Comparison of ENCODE assay signal across 26 cellular contexts in genomic region chr2:234629596-234629995, GRCh38.
"Had no signal": no experiment of that assay in that cellular context is flagged by ENCODE, and none has a peak within 500 bp of the region (broad histone marks: within the 10 kb centered on the region; RNA-seq: fewer than 3 reads in every experiment).

No MANE protein-coding gene starts in this region.

- H3K79me2 ChIP-seq: hepatocyte had no signal

- H3K4me3 ChIP-seq: dorsolateral prefrontal cortex, gastroesophageal sphincter, heart left ventricle, hepatocyte, left lung, pancreas, right lobe of liver, suprapubic skin, transverse colon, upper lobe of right lung, uterus had no signal

- H3K4me1 ChIP-seq: foreskin keratinocyte, pancreas, right lobe of liver, uterus had no signal

- H3K27ac ChIP-seq: dorsolateral prefrontal cortex, foreskin keratinocyte, gastroesophageal sphincter, heart left ventricle, hepatocyte, left lung, pancreas, right lobe of liver, suprapubic skin, transverse colon, upper lobe of right lung, uterus had no signal

- H3K36me3 ChIP-seq: gastroesophageal sphincter, heart left ventricle, left lung, pancreas, right lobe of liver, suprapubic skin, transverse colon, upper lobe of right lung, uterus had no signal

- ATAC-seq: foreskin keratinocyte; gastroesophageal sphincter; heart left ventricle; left lung; naive thymus-derived CD8-positive, alpha-beta T cell; pancreas; right lobe of liver; stimulated activated naive CD8-positive, alpha-beta T cell treated with anti-CD3 and anti-CD28 coated beads, Interleukin-15, amount 100 ng/mL, for 72 hours; upper lobe of right lung had no signal

- DNase-seq: cortex of kidney; dorsolateral prefrontal cortex; effector CD4-positive, alpha-beta T cell; foreskin keratinocyte; heart left ventricle; kidney; left lung; mammary epithelial cell; naive thymus-derived CD8-positive, alpha-beta T cell; nephron progenitor cell; occipital lobe; pancreas; right lobe of liver; small intestine; stimulated activated CD4-positive, alpha-beta T cell treated with anti-CD3 and anti-CD28 coated beads, Interleukin-12 subunit alpha, Interleukin-12 subunit beta, amount 100 ng/mL, for 4 hours; stimulated activated CD4-positive, alpha-beta T cell treated with anti-CD3 and anti-CD28 coated beads, Interleukin-1b, Interleukin-23, amount 100 ng/mL, for 48 hours; stimulated activated CD4-positive, alpha-beta T cell treated with anti-CD3 and anti-CD28 coated beads, Interleukin-4, amount 100 ng/mL, for 1 hour; stimulated activated CD8-positive, alpha-beta memory T cell treated with anti-CD3 and anti-CD28 coated beads, Interleukin-4, amount 100 ng/mL, for 48 hours; stimulated activated naive CD4-positive, alpha-beta T cell; stimulated activated naive CD8-positive, alpha-beta T cell treated with anti-CD3 and anti-CD28 coated beads, Interleukin-15, amount 100 ng/mL, for 72 hours; transverse colon; upper lobe of right lung; uterus had no signal

- H2AFZ ChIP-seq: hepatocyte had no signal

- H3K9me3 ChIP-seq: gastroesophageal sphincter, heart left ventricle, left lung, pancreas, right lobe of liver, suprapubic skin, transverse colon, upper lobe of right lung, uterus had no signal

- H3K27me3 ChIP-seq: foreskin keratinocyte, gastroesophageal sphincter, hepatocyte, left lung, pancreas, right lobe of liver, transverse colon, upper lobe of right lung, uterus had no signal
